23 cellular contexts compared by ENCODE assay signal in the genomic region with DNA sequence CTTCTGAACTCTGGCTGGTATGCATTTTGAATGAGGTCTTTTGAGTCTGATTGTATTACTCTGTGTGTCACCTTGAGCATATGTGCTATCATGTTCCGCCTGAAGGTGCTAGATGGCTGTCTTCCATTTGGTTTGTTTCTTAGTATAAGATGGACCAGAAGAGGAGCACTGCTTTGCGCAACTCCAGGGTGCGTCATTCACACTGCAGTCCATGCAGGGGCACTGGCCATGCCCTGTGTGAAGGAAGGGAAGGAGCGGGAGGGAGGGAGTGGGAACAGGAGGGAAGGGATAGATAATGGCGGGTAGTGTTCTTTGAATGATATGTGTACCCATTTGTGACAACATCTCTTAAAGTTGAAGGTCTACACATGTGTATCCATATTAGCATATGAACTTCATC. TPM values are rescaled to one million over a fixed set of nuclear protein-coding genes. Genes with fewer than 3 reads are reported as not detected.
"Had no signal": no experiment of that assay in that cellular context is flagged by ENCODE, and none has a peak within 500 bp of the region (broad histone marks: within the 10 kb centered on the region; RNA-seq: fewer than 3 reads in every experiment).

No MANE protein-coding gene starts in this region.

- H3K9me3 ChIP-seq: SJSA1 had no signal

- FAIRE-seq: RCC 7860 had no signal

- H3K36me3 ChIP-seq: SJSA1 had no signal

- H3K4me1 ChIP-seq: SJSA1 had no signal

- H3K27ac ChIP-seq: SJSA1, SK-N-MC had no signal

- H3K4me3 ChIP-seq: SJSA1, SK-N-MC had no signal

- DNase-seq: IMR-90, Karpas-422, KG1, MM.1S, NCI-H1105, NCI-H1417, NCI-H146, NCI-H1694 treated with DMSO at 0.1 percent for 48 hours, NCI-H1930, NCI-H2081, NCI-H2107, NCI-H2227 treated with DMSO at 0.1 percent for 48 hours, NCI-H446, NCI-H510A, NCI-H524 treated with DMSO at 0.1 percent for 48 hours, NCI-H69, NCI-H774, RPMI8226, SIG-M5 had no signal

RNA-seq across cellular contexts. Expression of gene ZFHX2, which starts 8.2 kb away (rescaled TPM):
- total RNA-seq: SJSA1 had no signal

RNA-seq across cellular contexts. Expression of gene JPH4, which starts 35.2 kb away (rescaled TPM):
- total RNA-seq: HT-29, IMR-90, SJSA1 had no signal
- polyA plus RNA-seq: IMR-90 had no signal
